Comparison of ENCODE assay signal across 1 cellular context in genomic region chr1:18957136-18957521, GRCh38.
TF ChIP-seq lines count a peak whose summit lies in the region.

No MANE protein-coding gene starts in this region.

TF ChIP-seq in HepG2, 621 proteins besides CTCF, POLR2A, EP300 and RAD21 (continued from another document and continues in another):
- TF ChIP-seq ZNF770 (CRISPR knock-in tag; IDR thresholded peaks at IDR 0.05) (no peak), ZFP36L1 (CRISPR knock-in tag; IDR thresholded peaks at IDR 0.05) (no peak), ZNF430 (CRISPR knock-in tag; IDR thresholded peaks at IDR 0.05) (no peak), ZBTB8A (CRISPR knock-in tag; IDR thresholded peaks at IDR 0.05; ENCODE audit: borderline replicate concordance, low read depth) (no peak), KMT2B (CRISPR knock-in tag; IDR thresholded peaks at IDR 0.05) (no peak), ZNF800 (CRISPR knock-in tag; IDR thresholded peaks at IDR 0.05) (no peak), DZIP1 (CRISPR knock-in tag; IDR thresholded peaks at IDR 0.05) (peak; percentile 76; the same call in 1 of the 2 replicates), ZNF230 (CRISPR knock-in tag; IDR thresholded peaks at IDR 0.05) (no peak), IRF9 (CRISPR knock-in tag; IDR thresholded peaks at IDR 0.05; ENCODE audit: borderline replicate concordance) (0 out of 2 replicates have a peak, but pooled peaks have one; percentile 11), ZNF687 (CRISPR knock-in tag; IDR thresholded peaks at IDR 0.05) (peak; percentile 77), U2AF1 (optimal IDR thresholded peaks at IDR 0.05; ENCODE audit: low read depth, low read length) (no peak), ZFYVE20 (CRISPR knock-in tag; IDR thresholded peaks at IDR 0.05; ENCODE audit: borderline replicate concordance, low read depth) (no peak), CEBPG (CRISPR knock-in tag; IDR thresholded peaks at IDR 0.05) (no peak), ZNF446 (CRISPR knock-in tag; IDR thresholded peaks at IDR 0.05) (no peak), ZKSCAN1 (IDR thresholded peaks at IDR 0.05; ENCODE audit: low read length) (no peak), ZNF343 (CRISPR knock-in tag; IDR thresholded peaks at IDR 0.05) (no peak), ZFP1 (CRISPR knock-in tag; IDR thresholded peaks at IDR 0.05) (no peak), ARNTL (CRISPR knock-in tag; IDR thresholded peaks at IDR 0.05) (no peak), KLF6 (CRISPR knock-in tag; IDR thresholded peaks at IDR 0.05) (no peak), HOMEZ (CRISPR knock-in tag; IDR thresholded peaks at IDR 0.05; ENCODE audit: low read depth) (no peak), HNRNPUL1 (IDR thresholded peaks at IDR 0.05; ENCODE audit: low read depth, low read length) (no peak), ZNF180 (CRISPR knock-in tag; IDR thresholded peaks at IDR 0.05; ENCODE audit: borderline replicate concordance, low read depth) (no peak), TBX3 (IDR thresholded peaks at IDR 0.05; ENCODE audit: borderline replicate concordance) (no peak), ZNF720 (CRISPR knock-in tag; IDR thresholded peaks at IDR 0.05) (no peak), DNMT1 (CRISPR knock-in tag; IDR thresholded peaks at IDR 0.05) (no peak), ZNF709 (CRISPR knock-in tag; IDR thresholded peaks at IDR 0.05) (no peak; the same call in 1 of the 2 replicates), REXO4 (CRISPR knock-in tag; IDR thresholded peaks at IDR 0.05; ENCODE audit: borderline replicate concordance) (no peak), PLRG1 (conservative IDR thresholded peaks at IDR 0.05) (no peak), HOXA7 (CRISPR knock-in tag; IDR thresholded peaks at IDR 0.05) (no peak), ZNF788 (CRISPR knock-in tag; IDR thresholded peaks at IDR 0.05; ENCODE audit: borderline replicate concordance) (0 out of 2 replicates have a peak, but pooled peaks have one; percentile 42), CHD2 (IDR thresholded peaks at IDR 0.05; ENCODE audit: low read depth, low read length) (no peak), RFX5 (IDR thresholded peaks at IDR 0.05; ENCODE audit: low read depth, low read length) (no peak), JUN (CRISPR knock-in tag; IDR thresholded peaks at IDR 0.05) (no peak), CEBPZ (IDR thresholded peaks at IDR 0.05; ENCODE audit: low read length) (no peak), PBX3 (CRISPR knock-in tag; IDR thresholded peaks at IDR 0.05; ENCODE audit: borderline replicate concordance) (no peak), CHCHD3 (CRISPR knock-in tag; IDR thresholded peaks at IDR 0.05) (no peak), RXRB (CRISPR knock-in tag; IDR thresholded peaks at IDR 0.05; ENCODE audit: borderline replicate concordance) (no peak), MIER2 (CRISPR knock-in tag; IDR thresholded peaks at IDR 0.05) (no peak), KLF12 (CRISPR knock-in tag; IDR thresholded peaks at IDR 0.05; ENCODE audit: borderline replicate concordance) (no peak), MBD4 (IDR thresholded peaks at IDR 0.05; ENCODE audit: borderline replicate concordance, low read length) (no peak), ZNF362 (CRISPR knock-in tag; IDR thresholded peaks at IDR 0.05; ENCODE audit: borderline replicate concordance) (no peak)
